8 cellular contexts compared by ENCODE assay signal in genomic region chr5:124743534-124744169, GRCh38. TPM values are rescaled to one million over a fixed set of nuclear protein-coding genes. Genes with fewer than 3 reads are reported as not detected.
A peak's percentile ranks its signal among the peaks of the same experiment; 100 is the strongest.
DNase-seq lines count a peak whose midpoint lies in the region; ATAC-seq and TF ChIP-seq lines count a peak whose summit lies in the region.

No MANE protein-coding gene starts in this region.

- peak overlapping the region; percentile 71; the same call in 1 of the 2 replicates for H2AFZ ChIP-seq in OCI-LY3 (ENCODE audit: low read depth, low read length)

- TF ChIP-seq POLR2A in sigmoid colon (IDR thresholded peaks at IDR 0.05), result peak in 1 of 2 donors; percentile 13

- no peaks in the 10 kb centered on the region for H3K79me2 ChIP-seq in OCI-LY3 (ENCODE audit: low read length)

- peak; percentile 70 for DNase-seq in glomerular visceral epithelial cell (ENCODE audit: extremely low spot score)
- DNase-seq in sigmoid colon, result no peak
- DNase-seq in hepatic stellate cell (ENCODE audit: low spot score), result no peak

- H3K4me2 ChIP-seq in OCI-LY3 (ENCODE audit: low read length), result peak overlapping the region; percentile 90

- H4K20me1 ChIP-seq in OCI-LY3 (ENCODE audit: insufficient read depth, low read length), result no peaks in the 10 kb centered on the region

- ATAC-seq in GM19035 (IDR thresholded peaks at IDR 0.05; ENCODE audit: unreplicated experiment), result peak; percentile 17
- no peak for ATAC-seq in HG03521 (IDR thresholded peaks at IDR 0.05; ENCODE audit: unreplicated experiment)
- no peak for ATAC-seq in GM19467 (IDR thresholded peaks at IDR 0.05; ENCODE audit: unreplicated experiment)
- no peak for ATAC-seq in HG03469 (IDR thresholded peaks at IDR 0.05; ENCODE audit: unreplicated experiment)

- H3K27ac ChIP-seq in OCI-LY3 (ENCODE audit: low read length) (no peak overlapping the region), sigmoid colon (peak overlapping the region; percentile 92 to 93 (median 93))

- no peak for TF ChIP-seq CTCF in OCI-LY3 (IDR thresholded peaks at IDR 0.05; ENCODE audit: low read depth, low read length)
- no peak for TF ChIP-seq CTCF in sigmoid colon (IDR thresholded peaks at IDR 0.05)

- peaks cover 55% of the 10 kb centered on the region for H3K4me1 ChIP-seq in OCI-LY3 (ENCODE audit: low read length)
- H3K4me1 ChIP-seq in sigmoid colon, result peaks cover 0 to 63% (median 42%) of the 10 kb centered on the region in 4 donors

- WGBS in sigmoid colon, 2 donors, result 6 to 23% methylated on average over 7 of the region's 7 CpGs

- H3K9me3 ChIP-seq in OCI-LY3 (ENCODE audit: insufficient read depth, low read length), result no peaks in the 10 kb centered on the region
- H3K9me3 ChIP-seq in sigmoid colon, result no peaks in the 10 kb centered on the region

- intact Hi-C loops in sigmoid colon (cut with DNase I), result loop anchor here (2.0 to 10.0 kb wide), 8 partner anchors 46 to 1049 kb away; no protein-coding TSS in a partner anchor

- H3K4me3 ChIP-seq in OCI-LY3 (ENCODE audit: low read length) (peak overlapping the region; percentile 71), sigmoid colon (peak overlapping the region; percentile 64 to 70 (median 68))

- H3K36me3 ChIP-seq in OCI-LY3 (replicated peaks; ENCODE audit: low read depth, low read length), result no peaks in the 10 kb centered on the region
- no peaks in the 10 kb centered on the region for H3K36me3 ChIP-seq in sigmoid colon

- TF ChIP-seq EP300 in sigmoid colon (IDR thresholded peaks at IDR 0.05), result no peak

- no peaks in the 10 kb centered on the region for H3K27me3 ChIP-seq in OCI-LY3 (ENCODE audit: low read depth, low read length)
- H3K27me3 ChIP-seq in sigmoid colon, result no peaks in the 10 kb centered on the region

- peak overlapping the region; percentile 44; the same call in 1 of the 2 replicates for H3K9ac ChIP-seq in OCI-LY3 (ENCODE audit: low read length)

RNA-seq across cellular contexts. Expression of gene ZNF608, which starts 2.8 kb away (rescaled TPM):
- 10 to 100 TPM; 17.9 to 30.7 (median 24.0) TPM for total RNA-seq in sigmoid colon
- 1 to 10 TPM; 5.1 to 9.4 (median 6.6) TPM for polyA plus RNA-seq in sigmoid colon
